ENCODE assay signal across 9 cellular contexts in genomic region chr17:81285894-81286293, GRCh38. TPM values are rescaled to one million over a fixed set of nuclear protein-coding genes. Genes with fewer than 3 reads are reported as not detected.
DNase-seq lines count a peak whose midpoint lies in the region; ATAC-seq and TF ChIP-seq lines count a peak whose summit lies in the region.
"Had no signal": no experiment of that assay in that cellular context is flagged by ENCODE, and none has a peak within 500 bp of the region (broad histone marks: within the 10 kb centered on the region; RNA-seq: fewer than 3 reads in every experiment).

No MANE protein-coding gene starts in this region.

- H3K4me3 ChIP-seq in HCT116 (replicated peaks in 1 of 2; ENCODE audit: low read depth in 1 of 2, low read length in 2 of 2), result no peak overlapping the region
- H3K4me3 ChIP-seq in spleen, result peak overlapping the region in 7 of 8 donors; percentile 30 to 69 (median 48)

- 0 out of 2 replicates have a peak overlapping the region, but pooled peaks have one; percentile 6 for H3K27ac ChIP-seq in HCT116 (ENCODE audit: low read depth, low read length)
- peak overlapping the region; percentile 83 to 91 (median 87) for H3K27ac ChIP-seq in spleen

- H3K4me1 ChIP-seq in HCT116 (ENCODE audit: control insufficient read depth in 1 of 2, insufficient read depth in 2 of 2, low read length in 2 of 2) (no peaks in the 10 kb centered on the region), spleen (peaks cover 30 to 72% (median 48%) of the 10 kb centered on the region in 6 donors)

- H3K27me3 ChIP-seq in HCT116 (ENCODE audit: insufficient read depth, low read length) (no peaks in the 10 kb centered on the region), spleen (replicated peaks in 1 of 7) (no peaks in the 10 kb centered on the region)

- BruUV-seq in HCT116 (replicated peaks; lab: Mats Ljungman, UMichigan), result no TSS peak

- H3K79me2 ChIP-seq in HCT116 (ENCODE audit: insufficient read depth, low read length), result peaks cover 64% of the 10 kb centered on the region

- POLR2A ChIA-PET in HCT116 (lab: Charles Lee), result no interaction called here
- POLR2A ChIA-PET in activated CD8-positive, alpha-beta T cell treated with anti-CD3 and anti-CD28 coated beads for 36 hours (lab: Charles Lee), result interaction anchor here (0.8 to 1.4 kb wide), 2 partner anchors 45 to 79 kb away, joined by 3 to 5 read pairs; no protein-coding TSS in a partner anchor

- H3K9me3 ChIP-seq in HCT116 (ENCODE audit: control insufficient read depth in 1 of 2, insufficient read depth in 1 of 2, low read depth in 1 of 2, low read length in 2 of 2) (no peaks in the 10 kb centered on the region), spleen (no peaks in the 10 kb centered on the region)

- ATAC-seq in HCT116 (no peak), GM18502 (IDR thresholded peaks at IDR 0.05; ENCODE audit: poor library complexity, unreplicated experiment) (no peak), GM19467 (IDR thresholded peaks at IDR 0.05; ENCODE audit: unreplicated experiment) (no peak)
- ATAC-seq in activated CD8-positive, alpha-beta T cell treated with anti-CD3 and anti-CD28 coated beads for 36 hours, result no peak

- TF ChIP-seq RAD21 in HCT116 (IDR thresholded peaks at IDR 0.05; ENCODE audit: low read depth), result no peak

- no peak for TF ChIP-seq POLR2A in HCT116 (IDR thresholded peaks at IDR 0.05; ENCODE audit: borderline replicate concordance, extremely low read depth, insufficient read depth, insufficient read length)
- TF ChIP-seq POLR2A in spleen (IDR thresholded peaks at IDR 0.05), result no peak

- TF ChIP-seq CTCF in HCT116 (IDR thresholded peaks at IDR 0.05 in 2 of 3, conservative IDR thresholded peaks at IDR 0.05 in 1 of 3; ENCODE audit: borderline replicate concordance in 1 of 3, insufficient read depth in 1 of 3, low read depth in 2 of 3, low read length in 2 of 3) (no peak), glutamatergic neuron (IDR thresholded peaks at IDR 0.05; ENCODE audit: partially characterized antibody, unreplicated experiment) (no peak), spleen (IDR thresholded peaks at IDR 0.05 in 8 of 11, conservative IDR thresholded peaks at IDR 0.05 in 3 of 11) (no peak)
- TF ChIP-seq CTCF in activated CD8-positive, alpha-beta T cell treated with anti-CD3 and anti-CD28 coated beads for 36 hours (IDR thresholded peaks at IDR 0.05), result no peak

- WGBS in spleen, 5 donors, result 31 to 66% (median 39%) methylated on average over 7 to 12 of the region's 12 CpGs

- H3K36me3 ChIP-seq in HCT116 (ENCODE audit: control insufficient read depth in 1 of 2, insufficient read depth in 2 of 2, low read length in 2 of 2), result peaks cover 33 to 40% of the 10 kb centered on the region in 2 experiments; a peak in 3 of 4 replicates
- H3K36me3 ChIP-seq in spleen, result peaks cover 0 to 86% (median 44%) of the 10 kb centered on the region in 6 donors

- RAD21 ChIA-PET in HCT116 (lab: Charles Lee; ENCODE audit: low non-redundant PET in 1 of 2, low total read pairs in 2 of 2, uncharacterized antibody in 2 of 2, unreplicated experiment in 2 of 2), result no interaction called here

- no peak overlapping the region for H3K9ac ChIP-seq in HCT116 (ENCODE audit: low read length)

- CTCF ChIA-PET in HCT116 (lab: Charles Lee), result no interaction called here
- CTCF ChIA-PET in activated CD8-positive, alpha-beta T cell treated with anti-CD3 and anti-CD28 coated beads for 36 hours (lab: Charles Lee), result interaction anchor here (3.4 kb wide), 1 partner anchor 10 kb away, joined by 11 read pairs; the partner anchor contains the start of gene SLC38A10

- H2AFZ ChIP-seq in HCT116 (ENCODE audit: low read depth, low read length, poor library complexity, severe bottlenecking), result no peak overlapping the region

- DNase-seq in HCT116 (ENCODE audit: low read depth, low spot score) (no peak), glutamatergic neuron (no peak), spleen (no peak), C1 segment of cervical spinal cord (lab: John Stamatoyannopoulos, UW) (no peak), DMS53 (lab: John Stamatoyannopoulos, UW) (no peak)
- DNase-seq in activated CD8-positive, alpha-beta T cell treated with anti-CD3 and anti-CD28 coated beads for 36 hours, result no peak
- DNase-seq: NCI-H2081 had no signal

- no peaks in the 10 kb centered on the region for H3K9me2 ChIP-seq in HCT116 (ENCODE audit: insufficient read depth)

- H4K20me1 ChIP-seq in HCT116 (ENCODE audit: insufficient read depth), result no peaks in the 10 kb centered on the region

- H3K36me3 Mint-ChIP-seq in activated CD8-positive, alpha-beta T cell treated with anti-CD3 and anti-CD28 coated beads for 36 hours (ENCODE audit: low read depth), result peaks cover 19% of the 10 kb centered on the region
- H3K36me3 Mint-ChIP-seq in glutamatergic neuron (ENCODE audit: unreplicated experiment), result no peaks in the 10 kb centered on the region

- peaks cover 30% of the 10 kb centered on the region for H3K4me1 Mint-ChIP-seq in activated CD8-positive, alpha-beta T cell treated with anti-CD3 and anti-CD28 coated beads for 36 hours (ENCODE audit: low read depth)
- H3K4me1 Mint-ChIP-seq in glutamatergic neuron (ENCODE audit: low read depth, unreplicated experiment), result peaks cover 21% of the 10 kb centered on the region

- peak overlapping the region; percentile 93 for H3K27ac Mint-ChIP-seq in activated CD8-positive, alpha-beta T cell treated with anti-CD3 and anti-CD28 coated beads for 36 hours
- H3K27ac Mint-ChIP-seq in glutamatergic neuron (ENCODE audit: unreplicated experiment), result peak overlapping the region; percentile 28

- H3K4me3 Mint-ChIP-seq in activated CD8-positive, alpha-beta T cell treated with anti-CD3 and anti-CD28 coated beads for 36 hours, result peak overlapping the region; percentile 85
- H3K4me3 Mint-ChIP-seq in glutamatergic neuron (ENCODE audit: unreplicated experiment), result no peak overlapping the region

- H3K27me3 Mint-ChIP-seq in activated CD8-positive, alpha-beta T cell treated with anti-CD3 and anti-CD28 coated beads for 36 hours, result no peaks in the 10 kb centered on the region
- peaks cover 8% of the 10 kb centered on the region for H3K27me3 Mint-ChIP-seq in glutamatergic neuron (ENCODE audit: unreplicated experiment)

- intact Hi-C loops in HCT116 (cut with micrococcal nuclease), result no loop called here
- intact Hi-C loops in activated CD8-positive, alpha-beta T cell treated with anti-CD3 and anti-CD28 coated beads for 36 hours (cut with micrococcal nuclease), result no loop called here
- intact Hi-C loops in spleen (cut with DNase I; ENCODE audit: low total_unique reads), result no loop called here

- H3K4me2 ChIP-seq in HCT116 (ENCODE audit: low read length), result no peak overlapping the region

- H3K9me3 Mint-ChIP-seq in activated CD8-positive, alpha-beta T cell treated with anti-CD3 and anti-CD28 coated beads for 36 hours, result no peaks in the 10 kb centered on the region
- H3K9me3 Mint-ChIP-seq in glutamatergic neuron (ENCODE audit: unreplicated experiment), result peaks cover 2% of the 10 kb centered on the region

TF ChIP-seq in HCT116, 20 proteins besides CTCF, POLR2A, EP300 and RAD21:
- TF ChIP-seq EGR1 (IDR thresholded peaks at IDR 0.05; ENCODE audit: low read depth), result no peak

RNA-seq across cellular contexts. Expression of gene SLC38A10, which starts 9.2 kb away (rescaled TPM):
- total RNA-seq in HCT116 (2021; ENCODE audit: unreplicated experiment), result 109 TPM
- 75.0 and 96.2 TPM in 2 replicates for polyA plus RNA-seq in HCT116 (2012)
- total RNA-seq in activated CD8-positive, alpha-beta T cell treated with anti-CD3 and anti-CD28 coated beads for 36 hours, result 10 to 100 TPM; 42.7 to 45.4 TPM
- total RNA-seq in glutamatergic neuron (ENCODE audit: unreplicated experiment), result 92.4 TPM
- total RNA-seq in spleen, result 100 to 1,000 TPM in 1 of 7 donors, 10 to 100 TPM in 6; 82.8 to 112 (median 95.0) TPM
- 10 to 100 TPM; 54.9 to 85.1 (median 71.4) TPM for polyA plus RNA-seq in spleen

RNA-seq across cellular contexts. Expression of gene NDUFAF8, which starts 46.8 kb away (rescaled TPM):
- total RNA-seq in HCT116 (2021; ENCODE audit: unreplicated experiment) (102 TPM), glutamatergic neuron (ENCODE audit: unreplicated experiment) (31.5 TPM), spleen (10 to 100 TPM; 22.0 to 49.3 (median 34.3) TPM)
- 193 and 202 TPM in 2 replicates for polyA plus RNA-seq in HCT116 (2012)
- 10 to 100 TPM; 72.3 to 75.4 TPM for total RNA-seq in activated CD8-positive, alpha-beta T cell treated with anti-CD3 and anti-CD28 coated beads for 36 hours
- 10 to 100 TPM; 54.9 to 57.6 (median 56.7) TPM for polyA plus RNA-seq in spleen

RNA-seq across cellular contexts. Expression of gene TEPSIN, which starts 47.0 kb away (rescaled TPM):
- 50.6 TPM for total RNA-seq in HCT116 (2021; ENCODE audit: unreplicated experiment)
- polyA plus RNA-seq in HCT116 (2012), result 24.0 and 26.4 TPM in 2 replicates
- 10 to 100 TPM; 28.2 to 32.2 TPM for total RNA-seq in activated CD8-positive, alpha-beta T cell treated with anti-CD3 and anti-CD28 coated beads for 36 hours
- 85.7 TPM for total RNA-seq in glutamatergic neuron (ENCODE audit: unreplicated experiment)
- total RNA-seq in spleen, result 10 to 100 TPM; 62.3 to 88.8 (median 72.3) TPM
- polyA plus RNA-seq in spleen, result 10 to 100 TPM; 36.9 to 76.3 (median 57.9) TPM

Comparison
In these comparisons a context has a peak if more than half of its experiments do, and no peak if none do; other contexts are left out.
1. H3K4me3 ChIP-seq: peak in spleen (7 of 8); none in HCT116 (0 of 2).